In the genomic region with DNA sequence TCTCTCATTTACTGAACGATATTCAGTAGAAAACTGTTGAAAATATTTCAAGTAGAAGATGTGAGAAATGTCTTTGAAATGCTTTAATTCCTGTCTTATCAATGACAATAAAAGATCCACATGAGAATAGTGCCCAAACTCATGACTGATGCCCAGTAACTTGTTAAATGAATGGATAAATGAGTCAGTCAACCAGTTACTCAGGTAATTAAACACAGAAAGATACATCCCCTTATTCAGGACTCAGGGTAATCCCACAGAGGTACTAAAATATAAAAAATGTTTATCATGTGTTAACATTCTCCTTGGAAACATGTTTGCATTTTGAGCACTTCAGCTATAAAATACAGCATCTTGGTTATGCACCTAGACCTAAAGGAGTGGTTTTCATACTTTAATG, we compare ENCODE assay signal across 27 cellular contexts.
A peak's percentile ranks its signal among the peaks of the same experiment; 100 is the strongest.
DNase-seq lines count a peak whose midpoint lies in the region; ATAC-seq and TF ChIP-seq lines count a peak whose summit lies in the region.
"Had no signal": no experiment of that assay in that cellular context is flagged by ENCODE, and none has a peak within 500 bp of the region (broad histone marks: within the 10 kb centered on the region; RNA-seq: fewer than 3 reads in every experiment).

No MANE protein-coding gene starts in this region.

- peaks cover 0 to 18% (median 5%) of the 10 kb centered on the region in 4 donors for H3K36me3 ChIP-seq in transverse colon
- H3K36me3 ChIP-seq: breast epithelium had no signal

- peaks cover 41% of the 10 kb centered on the region for H3K36me3 Mint-ChIP-seq in activated CD4-positive, alpha-beta T cell treated with anti-CD3 and anti-CD28 coated beads, Interleukin-2, amount 10 ng/mL, durations not matched to agents 24 days and 14 days (ENCODE audit: low read depth)
- H3K36me3 Mint-ChIP-seq in CD4-positive, alpha-beta T cell (ENCODE audit: low read depth) = peaks cover 79% of the 10 kb centered on the region
- H3K36me3 Mint-ChIP-seq in activated naive CD8-positive, alpha-beta T cell = peaks cover 27% of the 10 kb centered on the region
- H3K36me3 Mint-ChIP-seq in natural killer cell = no peaks in the 10 kb centered on the region

- POLR2A ChIA-PET in CD4-positive, alpha-beta T cell (lab: Charles Lee) = no interaction called here

- no peak overlapping the region for H3K27ac ChIP-seq in CD4-positive, alpha-beta T cell (ENCODE audit: low read depth, low read length)
- no peak overlapping the region for H3K27ac ChIP-seq in substantia nigra (ENCODE audit: low read depth, low read length, poor library complexity, severe bottlenecking)
- no peak overlapping the region for H3K27ac ChIP-seq in transverse colon

- TF ChIP-seq EP300 in transverse colon (IDR thresholded peaks at IDR 0.05; ENCODE audit: low read depth) = no peak

- H3K9me3 Mint-ChIP-seq in activated CD4-positive, alpha-beta T cell treated with anti-CD3 and anti-CD28 coated beads, Interleukin-2, amount 10 ng/mL, durations not matched to agents 24 days and 14 days = peaks cover 9% of the 10 kb centered on the region
- peaks cover 6% of the 10 kb centered on the region for H3K9me3 Mint-ChIP-seq in CD4-positive, alpha-beta T cell
- peaks cover 6% of the 10 kb centered on the region for H3K9me3 Mint-ChIP-seq in activated naive CD8-positive, alpha-beta T cell (ENCODE audit: low read depth)
- H3K9me3 Mint-ChIP-seq in natural killer cell = peaks cover 0 to 2% of the 10 kb centered on the region in 2 donors

- H3K27ac Mint-ChIP-seq in activated CD4-positive, alpha-beta T cell treated with anti-CD3 and anti-CD28 coated beads, Interleukin-2, amount 10 ng/mL, durations not matched to agents 24 days and 14 days = peak overlapping the region; percentile 37
- H3K27ac Mint-ChIP-seq in CD4-positive, alpha-beta T cell = peak overlapping the region; percentile 83
- peak overlapping the region; percentile 84 for H3K27ac Mint-ChIP-seq in activated naive CD8-positive, alpha-beta T cell
- peak overlapping the region; percentile 79 to 85 for H3K27ac Mint-ChIP-seq in natural killer cell
- H3K27ac Mint-ChIP-seq: progenitor cell of endocrine pancreas had no signal

- no peak for TF ChIP-seq CTCF in CD4-positive, alpha-beta T cell (IDR thresholded peaks at IDR 0.05)
- no peak for TF ChIP-seq CTCF in natural killer cell (IDR thresholded peaks at IDR 0.05)
- no peak for TF ChIP-seq CTCF in transverse colon (IDR thresholded peaks at IDR 0.05)

- H3K9me3 ChIP-seq in CD4-positive, alpha-beta T cell (ENCODE audit: control insufficient read depth, low read length) = no peaks in the 10 kb centered on the region
- no peaks in the 10 kb centered on the region for H3K9me3 ChIP-seq in transverse colon
- H3K9me3 ChIP-seq: Caco-2 had no signal

- in situ Hi-C loops in transverse colon (cut with MboI; ENCODE audit: low pct_ligation_motif_present in 1 of 4, low pct_unique_long_range_greater_than_20kb in 1 of 4, low sequenced_read_pairs in 3 of 4) = loop anchor here (25.0 kb wide), 5 partner anchors 151 to 376 kb away; partner anchors contain the start of gene MBNL1 (in 1 of the 4)

- WGBS in transverse colon (ENCODE audit: low coverage in 1 of 2), 2 donors = 88 to 92% methylated on average over 1 of the region's 1 CpG

- ATAC-seq in CD4-positive, alpha-beta T cell (ENCODE audit: poor library complexity) = no peak
- no peak for ATAC-seq in natural killer cell
- ATAC-seq: K562 had no signal

- peaks cover 51% of the 10 kb centered on the region for H3K4me1 Mint-ChIP-seq in activated CD4-positive, alpha-beta T cell treated with anti-CD3 and anti-CD28 coated beads, Interleukin-2, amount 10 ng/mL, durations not matched to agents 24 days and 14 days
- peaks cover 84% of the 10 kb centered on the region for H3K4me1 Mint-ChIP-seq in CD4-positive, alpha-beta T cell (ENCODE audit: low read depth)
- H3K4me1 Mint-ChIP-seq in activated naive CD8-positive, alpha-beta T cell (ENCODE audit: low read depth) = peaks cover 80% of the 10 kb centered on the region
- H3K4me1 Mint-ChIP-seq in natural killer cell = peaks cover 71 to 74% of the 10 kb centered on the region in 2 donors

- intact Hi-C loops in activated CD4-positive, alpha-beta T cell treated with anti-CD3 and anti-CD28 coated beads, Interleukin-2, amount 10 ng/mL, durations not matched to agents 24 days and 14 days (cut with micrococcal nuclease) = no loop called here
- intact Hi-C loops in CD4-positive, alpha-beta T cell (cut with DNase I, micrococcal nuclease) = no loop called here
- intact Hi-C loops in natural killer cell (cut with micrococcal nuclease) (loop anchor here (5.0 kb wide), 1 partner anchor 36 kb away; no protein-coding TSS in a partner anchor), transverse colon (cut with DNase I; ENCODE audit: low total_unique reads) (no loop called here)

- peaks cover 6 to 60% (median 20%) of the 10 kb centered on the region in 4 donors for H3K4me1 ChIP-seq in transverse colon

- no peaks in the 10 kb centered on the region for H3K27me3 ChIP-seq in CD4-positive, alpha-beta T cell (ENCODE audit: control insufficient read depth, insufficient read depth, low read length)
- no peaks in the 10 kb centered on the region for H3K27me3 ChIP-seq in transverse colon
- H3K27me3 ChIP-seq: breast epithelium, MG63, stomach, upper lobe of left lung had no signal

- no peak overlapping the region for H3K4me3 Mint-ChIP-seq in activated CD4-positive, alpha-beta T cell treated with anti-CD3 and anti-CD28 coated beads, Interleukin-2, amount 10 ng/mL, durations not matched to agents 24 days and 14 days
- H3K4me3 Mint-ChIP-seq in CD4-positive, alpha-beta T cell = no peak overlapping the region
- H3K4me3 Mint-ChIP-seq in activated naive CD8-positive, alpha-beta T cell = no peak overlapping the region
- H3K4me3 Mint-ChIP-seq in natural killer cell = peak overlapping the region; percentile 50
- H3K4me3 Mint-ChIP-seq: neural crest cell had no signal

- TF ChIP-seq POLR2A in transverse colon (IDR thresholded peaks at IDR 0.05) = no peak

- H3K4me3 ChIP-seq in transverse colon = no peak overlapping the region
- H3K4me3 ChIP-seq: breast epithelium, K562, MG63, stomach, upper lobe of left lung had no signal

- CTCF ChIA-PET in CD4-positive, alpha-beta T cell (lab: Charles Lee) = interaction anchor here (1.0 to 1.7 kb wide), 2 partner anchors 12 to 51 kb away, joined by 3 to 4 read pairs; no protein-coding TSS in a partner anchor

- no peaks in the 10 kb centered on the region for H3K27me3 Mint-ChIP-seq in activated CD4-positive, alpha-beta T cell treated with anti-CD3 and anti-CD28 coated beads, Interleukin-2, amount 10 ng/mL, durations not matched to agents 24 days and 14 days
- H3K27me3 Mint-ChIP-seq in CD4-positive, alpha-beta T cell = no peaks in the 10 kb centered on the region
- no peaks in the 10 kb centered on the region for H3K27me3 Mint-ChIP-seq in activated naive CD8-positive, alpha-beta T cell
- H3K27me3 Mint-ChIP-seq in natural killer cell (ENCODE audit: low read depth in 2 of 2) = no peaks in the 10 kb centered on the region
- H3K27me3 Mint-ChIP-seq: progenitor cell of endocrine pancreas had no signal

- DNase-seq in activated CD4-positive, alpha-beta T cell treated with anti-CD3 and anti-CD28 coated beads, Interleukin-2, amount 10 ng/mL, durations not matched to agents 24 days and 14 days = no peak
- DNase-seq in activated CD4-positive, alpha-beta T cell treated with anti-CD3 and anti-CD28 coated beads for 1 hour = no peak
- DNase-seq in CD4-positive, alpha-beta T cell = no peak
- DNase-seq in natural killer cell = no peak
- no peak for DNase-seq in substantia nigra (lab: John Stamatoyannopoulos, UW)
- DNase-seq in transverse colon = no peak
- DNase-seq in activated CD8-positive, alpha-beta memory T cell treated with anti-CD3 and anti-CD28 coated beads, Interleukin-2, amount 50 U/mL, for 4 hours = no peak
- DNase-seq: activated CD4-positive, CD25-positive, alpha-beta regulatory T cell; activated effector memory CD4-positive, alpha-beta T cell treated with Interleukin-2 at 50 U/mL for 16 hours; amygdala; Caco-2; cortex of kidney; DMS79 treated with DMSO at 0.1 percent for 48 hours; MG63; NCI-H1417; NCI-H2081; NCI-H446; Right ventricle myocardium superior; stimulated activated CD4-positive, alpha-beta T cell treated with anti-CD3 and anti-CD28 coated beads, Interleukin-15, amount 100 ng/mL, for 24 hours; stomach; SW 1271; upper lobe of left lung had no signal
